14 cellular contexts compared by ENCODE assay signal in the genomic region with DNA sequence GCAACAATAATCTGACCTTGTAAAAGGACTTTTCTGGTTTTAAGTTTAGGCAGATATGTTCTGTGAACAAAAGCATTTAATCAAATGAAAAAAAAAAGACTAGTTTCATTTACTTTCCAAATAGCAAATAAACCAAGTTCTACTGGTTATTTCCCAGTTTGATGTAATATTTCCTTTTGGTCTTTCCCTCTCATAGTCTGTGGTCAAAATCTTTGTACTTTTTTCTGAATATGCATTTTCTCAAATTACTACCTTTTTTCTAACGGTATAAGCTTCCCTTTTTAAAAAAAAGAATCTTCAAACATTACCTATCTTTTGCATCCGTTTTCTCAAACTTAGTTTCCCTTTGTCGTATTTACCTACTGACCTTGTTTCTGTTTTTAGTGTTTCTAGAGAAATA. TPM values are rescaled to one million over a fixed set of nuclear protein-coding genes. Genes with fewer than 3 reads are reported as not detected.
DNase-seq lines count a peak whose midpoint lies in the region; ATAC-seq lines count a peak whose summit lies in the region.
"Had no signal": no experiment of that assay in that cellular context is flagged by ENCODE, and none has a peak within 500 bp of the region (broad histone marks: within the 10 kb centered on the region; RNA-seq: fewer than 3 reads in every experiment).

No MANE protein-coding gene starts in this region.

- no peak overlapping the region for H3K9ac ChIP-seq in Karpas-422 (ENCODE audit: low read length)

- no peaks in the 10 kb centered on the region for H4K20me1 ChIP-seq in Karpas-422 (ENCODE audit: insufficient read depth, low read depth, low read length)

- H3K9me3 ChIP-seq in Karpas-422 (ENCODE audit: low read length): no peaks in the 10 kb centered on the region
- H3K9me3 ChIP-seq: SJSA1 had no signal

- H3K4me1 Mint-ChIP-seq in activated T-cell treated with anti-CD3 and anti-CD28 coated beads, Interleukin-2, amount 50 U/mL, for 72 hours (ENCODE audit: low read depth): peaks cover 24% of the 10 kb centered on the region
- H3K4me1 Mint-ChIP-seq in stimulated activated memory B cell treated with anti-CD40 and anti-IgM and Interleukin-4, amounts not matched to agents 10 μg/mL and 1 μg/mL and 100 μg/mL, for 72 hours: peaks cover 37% of the 10 kb centered on the region

- DNase-seq in activated T-cell treated with anti-CD3 and anti-CD28 coated beads, Interleukin-2, amount 50 U/mL, for 72 hours: no peak
- no peak for DNase-seq in activated T-cell treated with anti-CD3 and anti-CD28 coated beads, Interleukin-2, amount 50 U/mL, for 48 hours
- DNase-seq in Karpas-422 (no peak), iPS-NIHi11 (ENCODE audit: low spot score) (no peak), OCI-M2 (lab: John Stamatoyannopoulos, UW; ENCODE audit: unreplicated experiment) (no peak), cerebellar cortex (ENCODE audit: low spot score) (no peak)
- DNase-seq: activated CD4-positive, CD25-positive, alpha-beta regulatory T cell; DMS153; NCI-H146 had no signal

- H3K4me2 ChIP-seq in Karpas-422 (ENCODE audit: low read depth, low read length, poor library complexity, severe bottlenecking): no peak overlapping the region

- no peak overlapping the region for H3K4me3 ChIP-seq in Karpas-422 (ENCODE audit: low read length)
- H3K4me3 ChIP-seq: SJSA1 had no signal

- no peaks in the 10 kb centered on the region for H3K9me2 ChIP-seq in Karpas-422 (replicated peaks; ENCODE audit: insufficient read depth, low read length)

- peak overlapping the region; percentile 12 to 50 for H3K4me3 Mint-ChIP-seq in activated T-cell treated with anti-CD3 and anti-CD28 coated beads, Interleukin-2, amount 50 U/mL, for 72 hours
- no peak overlapping the region for H3K4me3 Mint-ChIP-seq in stimulated activated memory B cell treated with anti-CD40 and anti-IgM and Interleukin-4, amounts not matched to agents 10 μg/mL and 1 μg/mL and 100 μg/mL, for 72 hours
- H3K4me3 Mint-ChIP-seq: activated naive CD4-positive, alpha-beta T cell treated with anti-CD3 and anti-CD28 coated beads, Interleukin-2, amount 50 U/mL, for 24 hours had no signal

- peak overlapping the region; percentile 33; the same call in 1 of the 2 replicates for H3K27ac ChIP-seq in Karpas-422 (ENCODE audit: low read length)

- H3K9me3 Mint-ChIP-seq in activated T-cell treated with anti-CD3 and anti-CD28 coated beads, Interleukin-2, amount 50 U/mL, for 72 hours: no peaks in the 10 kb centered on the region
- H3K9me3 Mint-ChIP-seq in stimulated activated memory B cell treated with anti-CD40 and anti-IgM and Interleukin-4, amounts not matched to agents 10 μg/mL and 1 μg/mL and 100 μg/mL, for 72 hours: no peaks in the 10 kb centered on the region

- H3K36me3 Mint-ChIP-seq in activated T-cell treated with anti-CD3 and anti-CD28 coated beads, Interleukin-2, amount 50 U/mL, for 72 hours (ENCODE audit: insufficient read depth in 2 of 2): peaks cover 7 to 39% of the 10 kb centered on the region in 2 donors
- peaks cover 40% of the 10 kb centered on the region for H3K36me3 Mint-ChIP-seq in stimulated activated memory B cell treated with anti-CD40 and anti-IgM and Interleukin-4, amounts not matched to agents 10 μg/mL and 1 μg/mL and 100 μg/mL, for 72 hours

- no peaks in the 10 kb centered on the region for H3K27me3 Mint-ChIP-seq in activated T-cell treated with anti-CD3 and anti-CD28 coated beads, Interleukin-2, amount 50 U/mL, for 72 hours (ENCODE audit: low read depth)
- H3K27me3 Mint-ChIP-seq in stimulated activated memory B cell treated with anti-CD40 and anti-IgM and Interleukin-4, amounts not matched to agents 10 μg/mL and 1 μg/mL and 100 μg/mL, for 72 hours: no peaks in the 10 kb centered on the region
- H3K27me3 Mint-ChIP-seq: activated naive CD4-positive, alpha-beta T cell treated with anti-CD3 and anti-CD28 coated beads, Interleukin-2, amount 50 U/mL, for 24 hours; progenitor cell of endocrine pancreas had no signal

- peak overlapping the region; percentile 25 for H3K27ac Mint-ChIP-seq in activated T-cell treated with anti-CD3 and anti-CD28 coated beads, Interleukin-2, amount 50 U/mL, for 72 hours
- peak overlapping the region; percentile 51 for H3K27ac Mint-ChIP-seq in stimulated activated memory B cell treated with anti-CD40 and anti-IgM and Interleukin-4, amounts not matched to agents 10 μg/mL and 1 μg/mL and 100 μg/mL, for 72 hours
- H3K27ac Mint-ChIP-seq: activated naive CD4-positive, alpha-beta T cell treated with anti-CD3 and anti-CD28 coated beads, Interleukin-2, amount 50 U/mL, for 24 hours; progenitor cell of endocrine pancreas had no signal

- H3K27me3 ChIP-seq in Karpas-422 (ENCODE audit: low read length): no peaks in the 10 kb centered on the region
- H3K27me3 ChIP-seq: SJSA1 had no signal

- H2AFZ ChIP-seq in Karpas-422 (ENCODE audit: low read length): no peak overlapping the region

- peaks cover 29% of the 10 kb centered on the region; the same call in 1 of the 2 replicates for H3K4me1 ChIP-seq in Karpas-422 (ENCODE audit: low read length)

- ATAC-seq in activated T-cell treated with anti-CD3 and anti-CD28 coated beads, Interleukin-2, amount 50 U/mL, for 72 hours (replicated peaks in 1 of 2): no peak
- peak; percentile 34 for ATAC-seq in HG02623 (IDR thresholded peaks at IDR 0.05; ENCODE audit: unreplicated experiment)
- ATAC-seq in stimulated activated memory B cell treated with anti-CD40 and anti-IgM and Interleukin-4, amounts not matched to agents 10 μg/mL and 1 μg/mL and 100 μg/mL, for 72 hours: no peak

- peaks cover 72% of the 10 kb centered on the region for H3K36me3 ChIP-seq in Karpas-422 (ENCODE audit: insufficient read depth, low read length)

- H3K79me2 ChIP-seq in Karpas-422 (ENCODE audit: low read length): peaks cover 97% of the 10 kb centered on the region

RNA-seq across cellular contexts. Expression of gene TANK, which starts 40.1 kb away (rescaled TPM):
- 10 to 100 TPM; 87.3 to 87.8 TPM for total RNA-seq in activated T-cell treated with anti-CD3 and anti-CD28 coated beads, Interleukin-2, amount 50 U/mL, for 72 hours
- total RNA-seq in Karpas-422 (2014; rRNA removed; shearing (Covaris generic); ENCODE audit: low replicate concordance): 141 and 295 TPM in 2 replicates
